Comparison of ENCODE assay signal across 30 cellular contexts in the genomic region with DNA sequence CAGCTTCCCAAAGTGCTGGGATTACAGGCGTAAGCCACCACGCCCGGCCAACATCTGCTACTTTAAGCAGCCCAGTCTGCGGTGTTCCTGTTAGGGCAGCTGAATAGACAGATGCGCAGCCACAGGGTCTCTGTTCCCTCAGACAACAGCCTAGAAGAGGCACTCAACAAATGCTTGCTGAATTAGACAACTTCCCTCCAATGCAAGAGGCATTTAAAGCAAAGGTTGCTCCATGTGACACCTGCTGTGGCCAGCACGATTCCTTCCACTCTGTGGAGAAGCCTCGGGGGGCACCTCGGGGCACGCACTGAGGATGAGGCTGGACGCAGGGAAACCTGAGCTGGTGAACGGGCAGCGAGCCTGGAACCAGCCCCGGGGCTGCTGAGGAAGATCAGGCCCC.
A peak's percentile ranks its signal among the peaks of the same experiment; 100 is the strongest.
DNase-seq lines count a peak whose midpoint lies in the region; ATAC-seq lines count a peak whose summit lies in the region.
"Had no signal": no experiment of that assay in that cellular context is flagged by ENCODE, and none has a peak within 500 bp of the region (broad histone marks: within the 10 kb centered on the region; RNA-seq: fewer than 3 reads in every experiment).

No MANE protein-coding gene starts in this region.

- no peaks in the 10 kb centered on the region for H3K27me3 ChIP-seq in BLaER1
- H3K27me3 ChIP-seq: adrenal gland, brain microvascular endothelial cell, esophagus muscularis mucosa, gastrocnemius medialis, neutrophil, testis, uterus had no signal

- no peak overlapping the region for H3K4me3 ChIP-seq in BLaER1
- H3K4me3 ChIP-seq: adrenal gland, esophagus muscularis mucosa, gastrocnemius medialis, lower lobe of right lung, smooth muscle cell, testis, uterus had no signal

- DNase-seq in DMS79 (lab: John Stamatoyannopoulos, UW) (peak; percentile 84), NCI-H2107 treated with DMSO at 0.1 percent for 48 hours (lab: John Stamatoyannopoulos, UW; ENCODE audit: unreplicated experiment) (peak; percentile 90), SHP77 treated with DMSO at 0.1 percent for 48 hours (lab: John Stamatoyannopoulos, UW) (peak; percentile 91), dedifferentiated amniotic fluid mesenchymal stem cell (ENCODE audit: extremely low spot score) (no peak), KG1 (lab: John Stamatoyannopoulos, UW) (no peak)
- DNase-seq in natural killer cell treated with Interleukin-12 subunit alpha and Interleukin-12 subunit beta and Interleukin-15 and Interleukin-18, amount 100 ng/mL, for 72 hours (ENCODE audit: low spot score): no peak
- DNase-seq in activated CD8-positive, alpha-beta memory T cell treated with anti-CD3 and anti-CD28 coated beads, Interleukin-2, amount 50 U/mL, for 48 hours: no peak
- DNase-seq: ACHN; activated CD4-positive, alpha-beta T cell treated with anti-CD3 and anti-CD28 coated beads for 1 hour; activated CD8-positive, alpha-beta T cell treated with anti-CD3 and anti-CD28 coated beads, Interleukin-2, amount 10 ng/mL, durations not matched to agents 7 days and 5 days; activated gamma-delta T cell treated with Interleukin-2 at 50 U/mL for 16 hours; activated T-cell treated with anti-CD3 and anti-CD28 coated beads, Interleukin-2, amount 50 U/mL, for 1 hour; adrenal gland; brain microvascular endothelial cell; C1 segment of cervical spinal cord; effector memory CD8-positive, alpha-beta T cell; hypothalamus; lower lobe of right lung; NCI-H1048; NCI-H526; stimulated activated CD4-positive, alpha-beta T cell treated with anti-CD3 and anti-CD28 coated beads, Interleukin-2, amount 100 ng/mL, for 48 hours; stimulated activated naive CD4-positive, alpha-beta T cell; testis; uterus had no signal

- H3K27me3 Mint-ChIP-seq in natural killer cell treated with Interleukin-12 subunit alpha and Interleukin-12 subunit beta and Interleukin-15 and Interleukin-18, amount 100 ng/mL, for 72 hours: peaks cover 0 to 3% of the 10 kb centered on the region in 2 donors
- H3K27me3 Mint-ChIP-seq: effector memory CD8-positive, alpha-beta T cell had no signal

- no peak overlapping the region for H3K27ac Mint-ChIP-seq in natural killer cell treated with Interleukin-12 subunit alpha and Interleukin-12 subunit beta and Interleukin-15 and Interleukin-18, amount 100 ng/mL, for 72 hours
- H3K27ac Mint-ChIP-seq: activated CD8-positive, alpha-beta T cell treated with anti-CD3 and anti-CD28 coated beads, Interleukin-2, amount 10 ng/mL, durations not matched to agents 7 days and 5 days had no signal

- H3K9me3 Mint-ChIP-seq in natural killer cell treated with Interleukin-12 subunit alpha and Interleukin-12 subunit beta and Interleukin-15 and Interleukin-18, amount 100 ng/mL, for 72 hours: no peaks in the 10 kb centered on the region
- H3K9me3 Mint-ChIP-seq: effector memory CD8-positive, alpha-beta T cell had no signal

- H3K36me3 ChIP-seq in BLaER1: peaks cover 12% of the 10 kb centered on the region
- H3K36me3 ChIP-seq: adrenal gland, brain microvascular endothelial cell, esophagus muscularis mucosa, gastrocnemius medialis, lower lobe of right lung, neutrophil, uterus had no signal

- H3K4me2 ChIP-seq in BLaER1: peak overlapping the region; percentile 91
- H3K4me2 ChIP-seq: smooth muscle cell had no signal

- H3K9ac ChIP-seq in BLaER1: no peak overlapping the region; the same call in 1 of the 2 replicates

- H3K9me3 ChIP-seq in BLaER1: no peaks in the 10 kb centered on the region
- H3K9me3 ChIP-seq: adrenal gland, esophagus muscularis mucosa, gastrocnemius medialis, lower lobe of right lung, neutrophil, testis, uterus had no signal

- H3K27ac ChIP-seq in BLaER1: 0 out of 2 replicates have a peak overlapping the region, but pooled peaks have one; percentile 19
- H3K27ac ChIP-seq: adrenal gland, brain microvascular endothelial cell, esophagus muscularis mucosa, gastrocnemius medialis, lower lobe of right lung, neutrophil, testis, uterus had no signal

- peaks cover 87% of the 10 kb centered on the region for H3K4me1 ChIP-seq in BLaER1
- H3K4me1 ChIP-seq: lower lobe of right lung, uterus had no signal

- H3K4me3 Mint-ChIP-seq in natural killer cell treated with Interleukin-12 subunit alpha and Interleukin-12 subunit beta and Interleukin-15 and Interleukin-18, amount 100 ng/mL, for 72 hours: no peak overlapping the region
- H3K4me3 Mint-ChIP-seq: activated CD8-positive, alpha-beta T cell treated with anti-CD3 and anti-CD28 coated beads, Interleukin-2, amount 10 ng/mL, durations not matched to agents 7 days and 5 days; effector memory CD8-positive, alpha-beta T cell had no signal

- H3K36me3 Mint-ChIP-seq in natural killer cell treated with Interleukin-12 subunit alpha and Interleukin-12 subunit beta and Interleukin-15 and Interleukin-18, amount 100 ng/mL, for 72 hours: no peaks in the 10 kb centered on the region

- H4K20me1 ChIP-seq in BLaER1: peaks cover 88% of the 10 kb centered on the region

- peaks cover 3 to 10% of the 10 kb centered on the region in 2 donors for H3K4me1 Mint-ChIP-seq in natural killer cell treated with Interleukin-12 subunit alpha and Interleukin-12 subunit beta and Interleukin-15 and Interleukin-18, amount 100 ng/mL, for 72 hours (ENCODE audit: low read depth in 2 of 2)

- no peak for ATAC-seq in natural killer cell treated with Interleukin-12 subunit alpha and Interleukin-12 subunit beta and Interleukin-15 and Interleukin-18, amount 100 ng/mL, for 72 hours
- ATAC-seq: activated CD8-positive, alpha-beta T cell treated with anti-CD3 and anti-CD28 coated beads, Interleukin-2, amount 10 ng/mL, durations not matched to agents 7 days and 5 days; effector memory CD8-positive, alpha-beta T cell; Right ventricle myocardium inferior had no signal

Comparison
In these comparisons a context has a peak if more than half of its experiments do, and no peak if none do; other contexts are left out.
1. DNase-seq: peak in DMS79 (single experiment), NCI-H2107 treated with DMSO at 0.1 percent for 48 hours (single experiment) and SHP77 treated with DMSO at 0.1 percent for 48 hours (single experiment); none in natural killer cell treated with Interleukin-12 subunit alpha and Interleukin-12 subunit beta and Interleukin-15 and Interleukin-18, amount 100 ng/mL, for 72 hours (single experiment), dedifferentiated amniotic fluid mesenchymal stem cell (single experiment), KG1 (single experiment) and activated CD8-positive, alpha-beta memory T cell treated with anti-CD3 and anti-CD28 coated beads, Interleukin-2, amount 50 U/mL, for 48 hours (single experiment).